Comparison of ENCODE assay signal across 1 cellular context in the genomic region with DNA sequence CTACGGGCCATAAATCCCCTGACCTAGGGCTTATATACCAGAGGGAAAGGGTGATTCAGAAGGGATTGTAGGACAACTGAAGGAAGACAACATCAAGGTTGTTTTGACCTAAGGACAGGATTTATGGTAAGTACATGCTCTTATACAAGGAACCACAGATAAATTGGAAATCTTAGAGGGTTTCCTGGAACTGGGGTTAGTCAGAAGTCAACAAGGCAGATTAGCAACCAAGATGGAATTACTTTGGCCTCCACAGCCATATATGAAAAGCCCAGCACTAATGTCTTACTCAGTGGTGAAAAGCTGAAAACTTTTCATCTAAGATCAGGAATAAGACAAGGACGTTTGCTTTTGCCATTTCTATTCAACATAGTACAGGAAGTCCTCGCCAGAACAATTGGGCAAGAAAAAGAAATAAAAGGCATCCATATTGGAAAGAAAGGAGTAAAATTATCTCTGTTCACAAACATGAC.
TF ChIP-seq lines count a peak whose summit lies in the region.

No MANE protein-coding gene starts in this region.

TF ChIP-seq in IMR-90, 13 proteins besides CTCF, POLR2A, EP300 and RAD21 (continued from another document):
- TF ChIP-seq ELK1 (IDR thresholded peaks at IDR 0.05; ENCODE audit: borderline replicate concordance, low read depth, low read length) (no peak), RFX5 (IDR thresholded peaks at IDR 0.05; ENCODE audit: low read depth, low read length) (no peak), SMC3 (IDR thresholded peaks at IDR 0.05; ENCODE audit: low read depth, low read length) (no peak), CEBPB (IDR thresholded peaks at IDR 0.05; ENCODE audit: low read depth, low read length) (no peak), RCOR1 (IDR thresholded peaks at IDR 0.05; ENCODE audit: insufficient replicate concordance, low read length) (no peak), MAZ (IDR thresholded peaks at IDR 0.05; ENCODE audit: borderline replicate concordance, low read depth, low read length) (no peak), NFE2L2 (IDR thresholded peaks at IDR 0.05; ENCODE audit: low read depth, low read length) (no peak), CHD1 (IDR thresholded peaks at IDR 0.05; ENCODE audit: low read depth, low read length) (no peak), MXI1 (IDR thresholded peaks at IDR 0.05; ENCODE audit: borderline replicate concordance, low read depth, low read length) (no peak), MAFK (IDR thresholded peaks at IDR 0.05; ENCODE audit: low read depth, low read length) (no peak), BHLHE40 (IDR thresholded peaks at IDR 0.05; ENCODE audit: low read depth, low read length) (no peak)
- TF ChIP-seq, protein P1, sequence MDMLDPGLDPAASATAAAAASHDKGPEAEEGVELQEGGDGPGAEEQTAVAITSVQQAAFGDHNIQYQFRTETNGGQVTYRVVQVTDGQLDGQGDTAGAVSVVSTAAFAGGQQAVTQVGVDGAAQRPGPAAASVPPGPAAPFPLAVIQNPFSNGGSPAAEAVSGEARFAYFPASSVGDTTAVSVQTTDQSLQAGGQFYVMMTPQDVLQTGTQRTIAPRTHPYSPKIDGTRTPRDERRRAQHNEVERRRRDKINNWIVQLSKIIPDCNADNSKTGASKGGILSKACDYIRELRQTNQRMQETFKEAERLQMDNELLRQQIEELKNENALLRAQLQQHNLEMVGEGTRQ (IDR thresholded peaks at IDR 0.05; ENCODE audit: low read depth, low read length): no peak
